ENCODE assay signal across 8 cellular contexts in genomic region chr5:79255786-79256557, GRCh38. TPM values are rescaled to one million over a fixed set of nuclear protein-coding genes. Genes with fewer than 3 reads are reported as not detected.
DNase-seq lines count a peak whose midpoint lies in the region; ATAC-seq and TF ChIP-seq lines count a peak whose summit lies in the region.

No MANE protein-coding gene starts in this region.

- peak; percentile 41 to 50 for DNase-seq in activated CD4-positive, alpha-beta T cell treated with anti-CD3 and anti-CD28 coated beads, Interleukin-2, amount 50 U/mL, for 48 hours
- DNase-seq in activated CD4-positive, alpha-beta T cell treated with anti-CD3 and anti-CD28 coated beads for 1 hour: no peak
- DNase-seq in NCI-H460 (ENCODE audit: extremely low read depth, low read depth) (peak; percentile 43), fibroblast of lung (ENCODE audit: low read depth in 2 of 2) (peak; percentile 25 to 34), GF-D8 (lab: John Stamatoyannopoulos, UW) (no peak)
- peak; percentile 21 to 65 for DNase-seq in stimulated activated effector memory CD8-positive, alpha-beta T cell treated with anti-CD3 and anti-CD28 coated beads, Interleukin-12 subunit alpha, Interleukin-12 subunit beta, amount 100 ng/mL, for 72 hours (ENCODE audit: low spot score in 2 of 2)
- DNase-seq in CD8-positive, alpha-beta memory T cell: no peak

- H3K4me1 ChIP-seq in fibroblast of lung (ENCODE audit: control insufficient read depth, extremely low read depth, insufficient read depth, low read length): no peaks in the 10 kb centered on the region
- peaks cover 11% of the 10 kb centered on the region for H3K4me1 ChIP-seq in CD8-positive, alpha-beta memory T cell (ENCODE audit: insufficient read depth, low read length)

- H4K20me1 ChIP-seq in fibroblast of lung (ENCODE audit: control insufficient read depth, extremely low read depth, insufficient read depth, low read length): no peaks in the 10 kb centered on the region

- H3K27me3 ChIP-seq in fibroblast of lung (ENCODE audit: control insufficient read depth, insufficient read depth, low read length): no peaks in the 10 kb centered on the region
- no peaks in the 10 kb centered on the region for H3K27me3 ChIP-seq in CD8-positive, alpha-beta memory T cell (ENCODE audit: insufficient read depth, low read length, poor library complexity, severe bottlenecking)

- H2AFZ ChIP-seq in fibroblast of lung (ENCODE audit: low read length): no peak overlapping the region

- H3K27me3 Mint-ChIP-seq in CD8-positive, alpha-beta memory T cell: no peaks in the 10 kb centered on the region

- H3K36me3 Mint-ChIP-seq in stimulated activated effector memory CD8-positive, alpha-beta T cell treated with anti-CD3 and anti-CD28 coated beads, Interleukin-12 subunit alpha, Interleukin-12 subunit beta, amount 100 ng/mL, for 72 hours: peaks cover 6% of the 10 kb centered on the region
- H3K36me3 Mint-ChIP-seq in CD8-positive, alpha-beta memory T cell: peaks cover 0 to 17% (median 10%) of the 10 kb centered on the region in 3 donors

- H3K4me3 ChIP-seq in fibroblast of lung (replicated peaks in 1 of 4; ENCODE audit: control extremely low read depth in 1 of 4, insufficient read depth in 1 of 4, low read depth in 3 of 4, low read length in 4 of 4): no peak overlapping the region
- H3K4me3 ChIP-seq in CD8-positive, alpha-beta memory T cell (ENCODE audit: low read length): no peak overlapping the region

- H3K9me3 Mint-ChIP-seq in stimulated activated effector memory CD8-positive, alpha-beta T cell treated with anti-CD3 and anti-CD28 coated beads, Interleukin-12 subunit alpha, Interleukin-12 subunit beta, amount 100 ng/mL, for 72 hours: no peaks in the 10 kb centered on the region
- no peaks in the 10 kb centered on the region for H3K9me3 Mint-ChIP-seq in CD8-positive, alpha-beta memory T cell

- peak overlapping the region; percentile 18 for H3K27ac Mint-ChIP-seq in stimulated activated effector memory CD8-positive, alpha-beta T cell treated with anti-CD3 and anti-CD28 coated beads, Interleukin-12 subunit alpha, Interleukin-12 subunit beta, amount 100 ng/mL, for 72 hours
- no peak overlapping the region for H3K27ac Mint-ChIP-seq in CD8-positive, alpha-beta memory T cell

- peaks cover 46% of the 10 kb centered on the region for H3K4me1 Mint-ChIP-seq in stimulated activated effector memory CD8-positive, alpha-beta T cell treated with anti-CD3 and anti-CD28 coated beads, Interleukin-12 subunit alpha, Interleukin-12 subunit beta, amount 100 ng/mL, for 72 hours
- H3K4me1 Mint-ChIP-seq in CD8-positive, alpha-beta memory T cell: peaks cover 56 to 65% (median 62%) of the 10 kb centered on the region in 3 donors

- CTCF ChIA-PET in CD8-positive, alpha-beta memory T cell (lab: Charles Lee): interaction anchor here (1.7 kb wide), 1 partner anchor 52 kb away, joined by 4 read pairs; no protein-coding TSS in a partner anchor

- H3K36me3 ChIP-seq in fibroblast of lung (ENCODE audit: control insufficient read depth, insufficient read depth, low read length): no peaks in the 10 kb centered on the region
- H3K36me3 ChIP-seq in CD8-positive, alpha-beta memory T cell (ENCODE audit: insufficient read depth, low read length): no peaks in the 10 kb centered on the region

- no peak overlapping the region for H3K4me2 ChIP-seq in fibroblast of lung (ENCODE audit: extremely low read depth, insufficient read depth, low read length)

- no peak overlapping the region for H3K27ac ChIP-seq in fibroblast of lung (ENCODE audit: insufficient read depth, low read length)
- H3K27ac ChIP-seq in CD8-positive, alpha-beta memory T cell (ENCODE audit: low read depth, low read length): no peak overlapping the region

- H3K4me3 Mint-ChIP-seq in stimulated activated effector memory CD8-positive, alpha-beta T cell treated with anti-CD3 and anti-CD28 coated beads, Interleukin-12 subunit alpha, Interleukin-12 subunit beta, amount 100 ng/mL, for 72 hours: no peak overlapping the region
- peak overlapping the region in 2 of 7 donors; percentile 23 to 41 for H3K4me3 Mint-ChIP-seq in CD8-positive, alpha-beta memory T cell

- TF ChIP-seq CTCF in fibroblast of lung (conservative IDR thresholded peaks at IDR 0.05 in 1 of 2, IDR thresholded peaks at IDR 0.05 in 1 of 2; ENCODE audit: low read depth in 1 of 2, low read length in 2 of 2): peak; percentile 61 to 70

- no peak overlapping the region for H3K9ac ChIP-seq in fibroblast of lung (ENCODE audit: insufficient read depth, low read length)

- ATAC-seq in GM21576 (IDR thresholded peaks at IDR 0.05; ENCODE audit: unreplicated experiment): peak; percentile 72
- peak; percentile 93 for ATAC-seq in stimulated activated effector memory CD8-positive, alpha-beta T cell treated with anti-CD3 and anti-CD28 coated beads, Interleukin-12 subunit alpha, Interleukin-12 subunit beta, amount 100 ng/mL, for 72 hours

- POLR2A ChIA-PET in CD8-positive, alpha-beta memory T cell (lab: Charles Lee): no interaction called here

- no peaks in the 10 kb centered on the region for H3K9me3 ChIP-seq in fibroblast of lung (ENCODE audit: control insufficient read depth, insufficient read depth, low read depth, low read length)
- H3K9me3 ChIP-seq in CD8-positive, alpha-beta memory T cell (ENCODE audit: low read length): no peaks in the 10 kb centered on the region

- no peaks in the 10 kb centered on the region for H3K79me2 ChIP-seq in fibroblast of lung (ENCODE audit: control insufficient read depth, insufficient read depth, low read length)

RNA-seq across cellular contexts. Expression of gene JMY, which starts 20.0 kb away (rescaled TPM):
- total RNA-seq in NCI-H460 (2014; rRNA removed; shearing (Covaris generic)): 15.7 and 16.5 TPM in 2 replicates
- polyA plus RNA-seq in NCI-H460 (2014; cell fraction: nucleus; rRNA removed): 2.6 and 4.8 TPM in 2 replicates
- total RNA-seq in fibroblast of lung: 19.3 and 27.2 TPM in 2 replicates
- 3.4 and 4.1 TPM in 2 replicates for polyA plus RNA-seq in fibroblast of lung
- polyA plus RNA-seq in fibroblast of lung (2012): 2.3 and 3.0 TPM in 2 replicates
- 0.67 and 2.2 TPM in 2 replicates for polyA minus RNA-seq in fibroblast of lung (ENCODE audit: low replicate concordance)
- total RNA-seq in CD8-positive, alpha-beta memory T cell: 1 to 10 TPM; 7.6 TPM
- polyA plus RNA-seq in CD8-positive, alpha-beta memory T cell: 5.1 TPM

Comparison
In these comparisons a context has a peak if more than half of its experiments do, and no peak if none do; other contexts are left out.
1. DNase-seq: peak in activated CD4-positive, alpha-beta T cell treated with anti-CD3 and anti-CD28 coated beads, Interleukin-2, amount 50 U/mL, for 48 hours (2 of 2), NCI-H460 (single experiment), fibroblast of lung (2 of 2) and stimulated activated effector memory CD8-positive, alpha-beta T cell treated with anti-CD3 and anti-CD28 coated beads, Interleukin-12 subunit alpha, Interleukin-12 subunit beta, amount 100 ng/mL, for 72 hours (2 of 2); none in activated CD4-positive, alpha-beta T cell treated with anti-CD3 and anti-CD28 coated beads for 1 hour (single experiment), CD8-positive, alpha-beta memory T cell (0 of 5) and GF-D8 (single experiment).